ENCODE assay signal across 8 cellular contexts in the genomic region with DNA sequence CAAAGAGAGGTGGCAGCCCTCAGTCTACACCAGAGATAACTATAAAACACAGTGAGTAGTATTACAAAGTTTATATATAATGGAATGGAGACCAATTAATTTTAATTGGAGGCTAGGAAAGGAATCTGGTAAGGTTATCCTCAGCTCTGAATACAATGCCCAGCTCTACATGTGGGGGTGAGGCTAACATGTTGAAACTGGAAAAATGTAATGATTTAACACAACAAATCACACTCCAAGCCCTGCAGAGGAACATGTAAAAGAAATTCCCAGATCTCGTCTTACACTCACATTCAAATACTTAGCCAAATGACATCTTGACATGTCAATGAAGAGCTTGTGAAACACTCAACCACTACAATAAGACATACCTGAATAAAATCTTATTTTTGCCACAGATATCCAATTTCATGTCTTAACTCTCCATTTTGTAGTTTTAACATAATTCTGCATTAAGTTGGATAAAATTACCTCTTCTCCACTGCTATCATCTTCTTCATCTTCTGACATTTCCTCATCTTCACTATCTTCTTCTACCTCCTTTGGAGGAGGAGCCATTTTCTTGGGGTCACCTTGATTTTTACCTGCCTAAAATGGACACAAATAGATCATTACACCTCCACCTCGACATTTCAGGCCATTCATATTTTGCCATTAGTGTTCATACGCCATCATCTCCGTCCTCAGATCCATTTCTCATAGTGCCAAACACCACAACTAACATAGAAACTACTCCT. TPM values are rescaled to one million over a fixed set of nuclear protein-coding genes. Genes with fewer than 3 reads are reported as not detected.
DNase-seq lines count a peak whose midpoint lies in the region; ATAC-seq and TF ChIP-seq lines count a peak whose summit lies in the region.

No MANE protein-coding gene starts in this region.

- H3K9ac ChIP-seq in HUES64 (ENCODE audit: low read depth, low read length) = peak overlapping the region; percentile 100

- no peak overlapping the region for H2AFZ ChIP-seq in ACC112 (ENCODE audit: low read length, unreplicated experiment)

- H3K9me3 Mint-ChIP-seq in chondrocyte (ENCODE audit: low read depth) = no peaks in the 10 kb centered on the region

- ATAC-seq in HG02870 (IDR thresholded peaks at IDR 0.05; ENCODE audit: unreplicated experiment) = no peak

- peaks cover 65% of the 10 kb centered on the region for H3K79me2 ChIP-seq in ACC112 (ENCODE audit: control insufficient read depth, insufficient read depth, low read length, unreplicated experiment)

- H3K36me3 Mint-ChIP-seq in chondrocyte (ENCODE audit: low read depth) = peaks cover 40% of the 10 kb centered on the region

- no peak for TF ChIP-seq CTCF in chondrocyte (IDR thresholded peaks at IDR 0.05)

- H3K4me1 Mint-ChIP-seq in chondrocyte (ENCODE audit: low read depth) = peaks cover 38% of the 10 kb centered on the region

- peak overlapping the region; percentile 92 for H3K27ac ChIP-seq in ACC112 (ENCODE audit: low read depth, low read length)
- peak overlapping the region; percentile 100; the same call in 1 of the 2 replicates for H3K27ac ChIP-seq in HUES64 (ENCODE audit: low read depth, low read length)
- H3K27ac ChIP-seq in muscle layer of duodenum (ENCODE audit: low read length) = peak overlapping the region; percentile 96

- H3K4me1 ChIP-seq in ACC112 (ENCODE audit: control insufficient read depth, insufficient read depth, low read length, unreplicated experiment) = peaks cover 19% of the 10 kb centered on the region
- H3K4me1 ChIP-seq in HUES64 (ENCODE audit: insufficient read depth, low read length) = peaks cover 14% of the 10 kb centered on the region; the same call in 1 of the 2 replicates
- H3K4me1 ChIP-seq in muscle layer of duodenum (ENCODE audit: control insufficient read depth in 1 of 2, insufficient read depth in 2 of 2, low read length in 2 of 2) = peaks cover 13 to 30% of the 10 kb centered on the region in 2 donors

- WGBS in HUES64 = 17% methylated on average over 4 of the region's 4 CpGs

- peak overlapping the region; percentile 97 for H3K4me3 Mint-ChIP-seq in chondrocyte (ENCODE audit: unreplicated experiment)

- H3K27ac Mint-ChIP-seq in chondrocyte (ENCODE audit: unreplicated experiment) = peak overlapping the region; percentile 100

- H3K36me3 ChIP-seq in ACC112 (ENCODE audit: insufficient read depth, low read length) = peaks cover 51% of the 10 kb centered on the region
- peaks cover 57% of the 10 kb centered on the region for H3K36me3 ChIP-seq in HUES64 (ENCODE audit: insufficient read depth, low read length)
- H3K36me3 ChIP-seq in muscle layer of duodenum (ENCODE audit: control insufficient read depth in 1 of 2, insufficient read depth in 2 of 2, low read length in 2 of 2) = peaks cover 45 to 50% of the 10 kb centered on the region in 2 donors

- peak overlapping the region; percentile 100 for H3K4me3 ChIP-seq in ACC112 (ENCODE audit: low read depth, low read length)
- H3K4me3 ChIP-seq in HUES64 (ENCODE audit: low read length) = peak overlapping the region; percentile 97
- H3K4me3 ChIP-seq in muscle layer of duodenum (ENCODE audit: low read depth in 1 of 2, low read length in 2 of 2) = peak overlapping the region; percentile 87 to 96

- H3K27me3 ChIP-seq in ACC112 (ENCODE audit: insufficient read depth, low read length) (no peaks in the 10 kb centered on the region), HUES64 (ENCODE audit: insufficient read depth, low read length) (no peaks in the 10 kb centered on the region), muscle layer of duodenum (ENCODE audit: low read depth, low read length) (no peaks in the 10 kb centered on the region)

- H3K27me3 Mint-ChIP-seq in chondrocyte (ENCODE audit: low read depth) = no peaks in the 10 kb centered on the region

- H3K9me3 ChIP-seq in HUES64 (ENCODE audit: insufficient read depth, low read depth, low read length) (no peaks in the 10 kb centered on the region), muscle layer of duodenum (ENCODE audit: control insufficient read depth in 1 of 2, low read length in 2 of 2) (no peaks in the 10 kb centered on the region)

- DNase-seq in chondrocyte (ENCODE audit: low spot score) (no peak), retina (no peak), NCI-H1092 treated with DMSO at 0.1 percent for 48 hours (lab: John Stamatoyannopoulos, UW) (no peak)
- DNase-seq in effector CD4-positive, alpha-beta T cell = no peak

RNA-seq across cellular contexts. Expression of a gene that starts 1.4 kb away (rescaled TPM):
- polyA plus RNA-seq in HUES64 (2013, experiment 1 of 2) = 783 TPM
- polyA plus RNA-seq in HUES64 (2013, experiment 2 of 2) = 832 TPM
- 298 to 471 TPM (median 302 TPM) in 3 replicates for total RNA-seq in chondrocyte
